In genomic region chr1:10510520-10511493, GRCh38 we compare ENCODE assay signal across 8 cellular contexts. TPM values are rescaled to one million over a fixed set of nuclear protein-coding genes. Genes with fewer than 3 reads are reported as not detected.
A peak's percentile ranks its signal among the peaks of the same experiment; 100 is the strongest.
DNase-seq lines count a peak whose midpoint lies in the region; ATAC-seq, FAIRE-seq and TF ChIP-seq lines count a peak whose summit lies in the region.

No MANE protein-coding gene starts in this region.

- no peaks in the 10 kb centered on the region for H3K9me2 ChIP-seq in SK-N-SH

- H3K9me3 ChIP-seq in SK-N-SH = no peaks in the 10 kb centered on the region
- H3K9me3 ChIP-seq in HepG2 (ENCODE audit: low read length) = no peaks in the 10 kb centered on the region

- TF ChIP-seq RAD21 in SK-N-SH (IDR thresholded peaks at IDR 0.05; ENCODE audit: low read length) (no peak; the same call in 1 of the 2 replicates), HepG2 (CRISPR knock-in tag; IDR thresholded peaks at IDR 0.05) (no peak)

- CTCF ChIA-PET in AG04449 (lab: Yijun Ruan, JAX) (interaction anchor here (0.7 to 13.2 kb wide), 12 partner anchors 10 to 527 kb away, joined by 3 to 230 read pairs (median 4); no protein-coding TSS in a partner anchor), SK-N-SH (lab: Yijun Ruan, JAX) (interaction anchor here (0.7 to 1.7 kb wide), 6 partner anchors 9 to 356 kb away, joined by 3 to 9 read pairs (median 3); no protein-coding TSS in a partner anchor), HepG2 (lab: Yijun Ruan, JAX; ENCODE audit: low intra/inter-chr PET ratio, low total read pairs) (no interaction called here)
- CTCF ChIA-PET in activated naive CD4-positive, alpha-beta T cell treated with anti-CD3 and anti-CD28 coated beads, Interleukin-2, amount 10 ng/mL, durations not matched to agents 7 days and 5 days (lab: Charles Lee) = interaction anchor here (1.1 to 3.6 kb wide), 2 partner anchors 11 to 16 kb away, joined by 6 to 21 read pairs; no protein-coding TSS in a partner anchor

- ATAC-seq in GM18870 (IDR thresholded peaks at IDR 0.05; ENCODE audit: unreplicated experiment) (peak; percentile 71), HG03139 (IDR thresholded peaks at IDR 0.05; ENCODE audit: unreplicated experiment) (peak; percentile 76), HepG2 (no peak)

- no peaks in the 10 kb centered on the region for H3K27me3 ChIP-seq in SK-N-SH (ENCODE audit: insufficient read depth)
- no peaks in the 10 kb centered on the region for H3K27me3 ChIP-seq in HepG2 (ENCODE audit: control insufficient read depth in 1 of 2, insufficient read depth in 2 of 2, low read length in 2 of 2)

- H3K79me2 ChIP-seq in SK-N-SH (ENCODE audit: insufficient read depth) = peaks cover 69% of the 10 kb centered on the region
- H3K79me2 ChIP-seq in HepG2 (ENCODE audit: insufficient read depth, low read length) = peaks cover 43% of the 10 kb centered on the region

- intact Hi-C loops in HepG2 (cut with micrococcal nuclease; ENCODE audit: unreplicated experiment) = loop anchor here (5.0 to 10.0 kb wide), 3 partner anchors 84 to 176 kb away; no protein-coding TSS in a partner anchor

- H3K4me1 Mint-ChIP-seq in activated naive CD4-positive, alpha-beta T cell treated with anti-CD3 and anti-CD28 coated beads, Interleukin-2, amount 10 ng/mL, durations not matched to agents 7 days and 5 days = peaks cover 88% of the 10 kb centered on the region

- no peaks in the 10 kb centered on the region for H3K9me3 Mint-ChIP-seq in activated naive CD4-positive, alpha-beta T cell treated with anti-CD3 and anti-CD28 coated beads, Interleukin-2, amount 10 ng/mL, durations not matched to agents 7 days and 5 days

- H3K36me3 ChIP-seq in SK-N-SH (replicated peaks in 1 of 2; ENCODE audit: control insufficient read depth in 1 of 2, insufficient read depth in 2 of 2, low read length in 1 of 2) = no peaks in the 10 kb centered on the region
- peaks cover 0 to 3% of the 10 kb centered on the region in 2 experiments; a peak in 1 of 5 replicates for H3K36me3 ChIP-seq in HepG2 (replicated peaks in 1 of 2; ENCODE audit: control insufficient read depth in 1 of 2, insufficient read depth in 2 of 2, low read length in 2 of 2)

- H3K36me3 Mint-ChIP-seq in activated naive CD4-positive, alpha-beta T cell treated with anti-CD3 and anti-CD28 coated beads, Interleukin-2, amount 10 ng/mL, durations not matched to agents 7 days and 5 days = peaks cover 16% of the 10 kb centered on the region

- peaks cover 29% of the 10 kb centered on the region for H3F3A ChIP-seq in SK-N-SH (replicated peaks; ENCODE audit: insufficient read depth)

- 8% methylated on average over 11 of the region's 12 CpGs for WGBS in SK-N-SH (ENCODE audit: low lambda C conversion rate)
- WGBS in HepG2 (ENCODE audit: low lambda C conversion rate) = 91% methylated on average over 12 of the region's 12 CpGs

- H3K9ac ChIP-seq in SK-N-SH = peak overlapping the region; percentile 62
- no peak overlapping the region for H3K9ac ChIP-seq in HepG2 (ENCODE audit: insufficient read depth, low read depth, low read length)

- FAIRE-seq in HepG2 (lab: Jason Lieb, UNC) = peak; percentile 37

- H3K27ac Mint-ChIP-seq in activated naive CD4-positive, alpha-beta T cell treated with anti-CD3 and anti-CD28 coated beads, Interleukin-2, amount 10 ng/mL, durations not matched to agents 7 days and 5 days = peak overlapping the region; percentile 96

- peak overlapping the region; percentile 68 for H3K4me3 Mint-ChIP-seq in activated naive CD4-positive, alpha-beta T cell treated with anti-CD3 and anti-CD28 coated beads, Interleukin-2, amount 10 ng/mL, durations not matched to agents 7 days and 5 days

- POLR2A ChIA-PET in AG04449 (lab: Yijun Ruan, JAX) (interaction anchor here (0.7 to 1.4 kb wide), 3 partner anchors 18 to 520 kb away, joined by 3 to 5 read pairs (median 5); no protein-coding TSS in a partner anchor), SK-N-SH (lab: Yijun Ruan, JAX) (no interaction called here), HepG2 (lab: Yijun Ruan, JAX) (no interaction called here)

- peak in 1 of 2 experiments; percentile 62; a peak in 2 of 4 replicates for TF ChIP-seq EP300 in SK-N-SH (IDR thresholded peaks at IDR 0.05; ENCODE audit: borderline replicate concordance in 1 of 2, low read depth in 1 of 2, low read length in 1 of 2)
- TF ChIP-seq EP300 in HepG2 (IDR thresholded peaks at IDR 0.05; ENCODE audit: low read depth in 2 of 2, low read length in 2 of 2) = no peak
- TF ChIP-seq EP300 in HepG2 (CRISPR knock-in tag; IDR thresholded peaks at IDR 0.05; ENCODE audit: borderline replicate concordance) = no peak

- H4K20me1 ChIP-seq in SK-N-SH (ENCODE audit: insufficient read depth) = peaks cover 3% of the 10 kb centered on the region; the same call in 1 of the 2 replicates
- H4K20me1 ChIP-seq in HepG2 (ENCODE audit: insufficient read depth, low read length) = peaks cover 27% of the 10 kb centered on the region

- peak overlapping the region; percentile 44 to 92; a peak in 3 of 4 replicates for H3K27ac ChIP-seq in SK-N-SH (ENCODE audit: low read depth in 2 of 2, low read length in 1 of 2)
- no peak overlapping the region for H3K27ac ChIP-seq in HepG2 (ENCODE audit: extremely low read length, insufficient read depth, low read length)

- no peak overlapping the region; the same call in 1 of the 2 replicates for H2AFZ ChIP-seq in SK-N-SH (ENCODE audit: low read depth)
- H2AFZ ChIP-seq in HepG2 (ENCODE audit: low read length) = no peak overlapping the region

- DNase-seq in AG04449 (ENCODE audit: low read depth, low spot score) = peak; percentile 77
- no peak for DNase-seq in SK-N-SH
- DNase-seq in activated naive CD4-positive, alpha-beta T cell treated with anti-CD3 and anti-CD28 coated beads, Interleukin-2, amount 10 ng/mL, durations not matched to agents 7 days and 5 days = peak; percentile 88
- DNase-seq in HepG2 (ENCODE audit: low spot score) = no peak
- DNase-seq in stimulated activated CD8-positive, alpha-beta memory T cell treated with anti-CD3 and anti-CD28 coated beads, Interleukin-4, amount 100 ng/mL, for 24 hours (ENCODE audit: low read depth) = peak; percentile 63
- no peak for DNase-seq in COLO668 (lab: John Stamatoyannopoulos, UW; ENCODE audit: unreplicated experiment)

- no peak for TF ChIP-seq CTCF in AG04449 (IDR thresholded peaks at IDR 0.05; ENCODE audit: insufficient read depth, low read length, missing control alignments)
- TF ChIP-seq CTCF in SK-N-SH (IDR thresholded peaks at IDR 0.05) = no peak
- no peak for TF ChIP-seq CTCF in HepG2 (CRISPR knock-in tag; IDR thresholded peaks at IDR 0.05)

- H3K4me1 ChIP-seq in SK-N-SH (ENCODE audit: control insufficient read depth in 1 of 2, insufficient read depth in 2 of 2, low read depth in 1 of 2, low read length in 1 of 2) (peaks cover 31 to 68% of the 10 kb centered on the region in 2 experiments), HepG2 (ENCODE audit: insufficient read depth, low read length) (peaks cover 64% of the 10 kb centered on the region)

- H3K4me2 ChIP-seq in SK-N-SH (peak overlapping the region; percentile 86), HepG2 (ENCODE audit: low read depth, low read length) (no peak overlapping the region)

- no peaks in the 10 kb centered on the region for H3K27me3 Mint-ChIP-seq in activated naive CD4-positive, alpha-beta T cell treated with anti-CD3 and anti-CD28 coated beads, Interleukin-2, amount 10 ng/mL, durations not matched to agents 7 days and 5 days

- no TSS peak for BruUV-seq in HepG2 (replicated peaks; lab: Mats Ljungman, UMichigan)

- in situ Hi-C loops in HepG2 (cut with HindIII; ENCODE audit: extremely low pct_ligation_motif_present, low pct_unique_long_range_greater_than_20kb) = loop anchor here (5.0 kb wide), 2 partner anchors 276 to 356 kb away; no protein-coding TSS in a partner anchor

- H3K4me3 ChIP-seq in AG04449 (ENCODE audit: low read depth, low read length) (peak overlapping the region; percentile 44), SK-N-SH (ENCODE audit: low read depth in 2 of 2, low read length in 1 of 2) (peak overlapping the region in 1 of 2 experiments; percentile 55; a peak in 3 of 4 replicates), HepG2 (replicated peaks in 1 of 3; ENCODE audit: insufficient read depth in 1 of 3, low read depth in 2 of 3, low read length in 3 of 3) (no peak overlapping the region)

- TF ChIP-seq POLR2A in HepG2 (IDR thresholded peaks at IDR 0.05; ENCODE audit: insufficient read depth in 1 of 2, low read depth in 2 of 2, low read length in 2 of 2) = no peak

RNA-seq across cellular contexts. Expression of gene PEX14, which starts 36.1 kb away (rescaled TPM):
- polyA plus RNA-seq in SK-N-SH (2012; rRNA removed) (17.8 and 36.2 TPM in 2 replicates), HepG2 (2011; rRNA removed) (6.3 and 6.5 TPM in 2 replicates)
- polyA plus RNA-seq in SK-N-SH (2012; cell fraction: cytosol; rRNA removed) = 19.9 and 27.1 TPM in 2 replicates
- polyA plus RNA-seq in SK-N-SH (2012; cell fraction: nucleus; rRNA removed) = 34.1 and 35.2 TPM in 2 replicates
- 5.9 and 9.9 TPM in 2 replicates for total RNA-seq in HepG2 (2016; rRNA removed; fragmentation: Illumina TruSeq; extraction: Trizol)
- total RNA-seq in HepG2 (2016; cell fraction: cytosol; rRNA removed; fragmentation: Illumina TruSeq; extraction: Trizol; ENCODE audit: low read depth) = 5.4 and 5.5 TPM in 2 replicates
- total RNA-seq in HepG2 (2016; cell fraction: insoluble cytoplasmic fraction; rRNA removed; fragmentation: Illumina TruSeq; extraction: Trizol) = 6.0 and 11.1 TPM in 2 replicates
- total RNA-seq in HepG2 (2016; cell fraction: membrane; rRNA removed; fragmentation: Illumina TruSeq; extraction: Trizol) = 6.6 and 8.1 TPM in 2 replicates
- 11.8 and 16.0 TPM in 2 replicates for total RNA-seq in HepG2 (2016; cell fraction: nucleus; rRNA removed; fragmentation: Illumina TruSeq; extraction: Trizol)
- polyA plus RNA-seq in HepG2 (2011; cell fraction: cytosol; rRNA removed) = 5.8 and 7.7 TPM in 2 replicates
- polyA plus RNA-seq in HepG2 (2011; cell fraction: nucleus; rRNA removed) = 22.7 and 25.4 TPM in 2 replicates
- 10.8 and 15.1 TPM in 2 replicates for polyA plus RNA-seq in HepG2 (2012)
- polyA plus RNA-seq in HepG2 (2016; cell fraction: cytosol; fragmentation: Illumina TruSeq; extraction: Trizol; ENCODE audit: low read depth) = 3.9 and 4.0 TPM in 2 replicates
- polyA plus RNA-seq in HepG2 (2016; cell fraction: insoluble cytoplasmic fraction; fragmentation: Illumina TruSeq; extraction: Trizol; ENCODE audit: low read depth) = 8.3 and 10.4 TPM in 2 replicates
- polyA plus RNA-seq in HepG2 (2016; cell fraction: membrane; fragmentation: Illumina TruSeq; extraction: Trizol; ENCODE audit: low read depth) = 5.7 and 6.2 TPM in 2 replicates
- polyA plus RNA-seq in HepG2 (2016; cell fraction: nucleus; fragmentation: Illumina TruSeq; extraction: Trizol; ENCODE audit: insufficient read depth, low read depth) = 25.5 and 27.0 TPM in 2 replicates
- 7.0 and 10.1 TPM in 2 replicates for polyA minus RNA-seq in HepG2 (2011; rRNA and poly(A)+ RNA removed; ENCODE audit: low replicate concordance)
- polyA minus RNA-seq in HepG2 (2011; cell fraction: cytosol; rRNA and poly(A)+ RNA removed) = 5.2 and 5.5 TPM in 2 replicates
- polyA minus RNA-seq in HepG2 (2011; cell fraction: nucleus; rRNA and poly(A)+ RNA removed) = 15.8 and 20.3 TPM in 2 replicates

RNA-seq across cellular contexts. Expression of gene DFFA, which starts 38.5 kb away (rescaled TPM):
- polyA plus RNA-seq in SK-N-SH (2012; rRNA removed) = 42.3 and 54.4 TPM in 2 replicates
- polyA plus RNA-seq in SK-N-SH (2012; cell fraction: cytosol; rRNA removed) = 42.5 and 49.5 TPM in 2 replicates
- polyA plus RNA-seq in SK-N-SH (2012; cell fraction: nucleus; rRNA removed) = 23.5 and 24.9 TPM in 2 replicates
- total RNA-seq in HepG2 (2016; rRNA removed; fragmentation: Illumina TruSeq; extraction: Trizol) = 33.9 and 44.6 TPM in 2 replicates
- total RNA-seq in HepG2 (2016; cell fraction: cytosol; rRNA removed; fragmentation: Illumina TruSeq; extraction: Trizol; ENCODE audit: low read depth) = 8.8 and 9.5 TPM in 2 replicates
- 34.8 and 45.3 TPM in 2 replicates for total RNA-seq in HepG2 (2016; cell fraction: insoluble cytoplasmic fraction; rRNA removed; fragmentation: Illumina TruSeq; extraction: Trizol)
- 18.7 and 19.6 TPM in 2 replicates for total RNA-seq in HepG2 (2016; cell fraction: membrane; rRNA removed; fragmentation: Illumina TruSeq; extraction: Trizol)
- total RNA-seq in HepG2 (2016; cell fraction: nucleus; rRNA removed; fragmentation: Illumina TruSeq; extraction: Trizol) = 14.0 and 17.3 TPM in 2 replicates
- 16.5 and 16.6 TPM in 2 replicates for polyA plus RNA-seq in HepG2 (2011; rRNA removed)
- polyA plus RNA-seq in HepG2 (2011; cell fraction: cytosol; rRNA removed) = 12.9 and 13.7 TPM in 2 replicates
- polyA plus RNA-seq in HepG2 (2011; cell fraction: nucleus; rRNA removed) = 5.9 and 7.7 TPM in 2 replicates
- 10.7 and 12.2 TPM in 2 replicates for polyA plus RNA-seq in HepG2 (2012)
- 6.5 and 6.7 TPM in 2 replicates for polyA plus RNA-seq in HepG2 (2016; cell fraction: cytosol; fragmentation: Illumina TruSeq; extraction: Trizol; ENCODE audit: low read depth)
- polyA plus RNA-seq in HepG2 (2016; cell fraction: insoluble cytoplasmic fraction; fragmentation: Illumina TruSeq; extraction: Trizol; ENCODE audit: low read depth) = 32.4 and 33.3 TPM in 2 replicates
- polyA plus RNA-seq in HepG2 (2016; cell fraction: membrane; fragmentation: Illumina TruSeq; extraction: Trizol; ENCODE audit: low read depth) = 10.4 and 10.6 TPM in 2 replicates
- polyA plus RNA-seq in HepG2 (2016; cell fraction: nucleus; fragmentation: Illumina TruSeq; extraction: Trizol; ENCODE audit: insufficient read depth, low read depth) = 20.0 and 20.1 TPM in 2 replicates
- 36.7 and 57.5 TPM in 2 replicates for polyA minus RNA-seq in HepG2 (2011; rRNA and poly(A)+ RNA removed; ENCODE audit: low replicate concordance)
- 10.2 and 11.0 TPM in 2 replicates for polyA minus RNA-seq in HepG2 (2011; cell fraction: cytosol; rRNA and poly(A)+ RNA removed)
- polyA minus RNA-seq in HepG2 (2011; cell fraction: nucleus; rRNA and poly(A)+ RNA removed) = 11.3 and 12.9 TPM in 2 replicates

Comparison
In these comparisons a context has a peak if more than half of its experiments do, and no peak if none do; other contexts are left out.
1. DNase-seq: peak in AG04449 (single experiment), activated naive CD4-positive, alpha-beta T cell treated with anti-CD3 and anti-CD28 coated beads, Interleukin-2, amount 10 ng/mL, durations not matched to agents 7 days and 5 days (single experiment) and stimulated activated CD8-positive, alpha-beta memory T cell treated with anti-CD3 and anti-CD28 coated beads, Interleukin-4, amount 100 ng/mL, for 24 hours (single experiment); none in SK-N-SH (single experiment), HepG2 (single experiment) and COLO668 (single experiment).